In the genomic region with DNA sequence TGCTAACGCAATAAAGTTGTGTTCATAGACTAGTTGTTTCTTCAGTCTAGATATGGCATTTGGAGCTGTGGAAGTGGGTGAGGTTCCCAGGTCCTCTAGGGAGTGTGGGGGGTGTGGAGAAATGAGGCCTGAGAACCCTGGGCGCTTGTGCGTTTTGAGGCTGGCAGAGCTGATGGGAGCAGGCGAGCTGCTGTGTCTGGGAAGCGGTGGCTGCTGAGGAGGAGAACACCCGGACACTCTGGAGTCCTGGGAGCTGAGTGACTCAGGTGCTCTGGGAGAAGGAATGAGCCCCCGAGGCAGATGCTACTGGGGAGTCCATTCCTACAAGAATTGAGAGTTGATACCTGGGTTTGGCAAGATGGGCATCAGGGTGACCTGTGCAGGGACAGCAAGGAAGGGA, we compare ENCODE assay signal across 1 cellular context.
TF ChIP-seq lines count a peak whose summit lies in the region.

No MANE protein-coding gene starts in this region.

TF ChIP-seq in H1, 55 proteins besides CTCF, POLR2A, EP300 and RAD21 (continued from another document):
- TF ChIP-seq EZH2 (IDR thresholded peaks at IDR 0.05; ENCODE audit: low read depth, low read length, severe bottlenecking) (no peak), GTF2F1 (IDR thresholded peaks at IDR 0.05; ENCODE audit: borderline replicate concordance, low read depth, low read length) (no peak), GABPA (IDR thresholded peaks at IDR 0.05; ENCODE audit: borderline replicate concordance, insufficient read depth, low read length) (no peak), KDM1A (IDR thresholded peaks at IDR 0.05; ENCODE audit: borderline replicate concordance, low read length) (no peak), NANOG (IDR thresholded peaks at IDR 0.05; ENCODE audit: insufficient read depth, low read depth, low read length, poor library complexity, severe bottlenecking) (no peak)
- TF ChIP-seq, protein P1, sequence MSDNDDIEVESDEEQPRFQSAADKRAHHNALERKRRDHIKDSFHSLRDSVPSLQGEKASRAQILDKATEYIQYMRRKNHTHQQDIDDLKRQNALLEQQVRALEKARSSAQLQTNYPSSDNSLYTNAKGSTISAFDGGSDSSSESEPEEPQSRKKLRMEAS (IDR thresholded peaks at IDR 0.05), result no peak
TF ChIP-seq in H1: peak in this region for 0.
